In genomic region chr18:79467126-79467525, GRCh38 we compare ENCODE assay signal across 22 cellular contexts.
DNase-seq lines count a peak whose midpoint lies in the region; ATAC-seq and TF ChIP-seq lines count a peak whose summit lies in the region.
"Had no signal": no experiment of that assay in that cellular context is flagged by ENCODE, and none has a peak within 500 bp of the region (broad histone marks: within the 10 kb centered on the region; RNA-seq: fewer than 3 reads in every experiment).

No MANE protein-coding gene starts in this region.

- no peaks in the 10 kb centered on the region for H3K79me2 ChIP-seq in OCI-LY7 (ENCODE audit: insufficient read depth, low read depth, low read length)

- H4K20me1 ChIP-seq in OCI-LY7 (ENCODE audit: insufficient read depth, low read length): no peaks in the 10 kb centered on the region

- H3K9me3 Mint-ChIP-seq in stimulated activated naive CD8-positive, alpha-beta T cell treated with anti-CD3 and anti-CD28 coated beads, Interleukin-15, Interleukin-2, amounts not matched to agents 100 ng/mL and 50 ng/mL, for 24 hours: no peaks in the 10 kb centered on the region
- no peaks in the 10 kb centered on the region for H3K9me3 Mint-ChIP-seq in naive B cell
- H3K9me3 Mint-ChIP-seq: CD8-positive, alpha-beta memory T cell had no signal

- H3K4me1 ChIP-seq in OCI-LY7 (ENCODE audit: insufficient read depth, low read length, poor library complexity, severe bottlenecking): peaks cover 48% of the 10 kb centered on the region
- H3K4me1 ChIP-seq: BE2C had no signal

- no peaks in the 10 kb centered on the region for H3K9me3 ChIP-seq in OCI-LY7 (ENCODE audit: low read length)
- H3K9me3 ChIP-seq: BE2C had no signal

- H3K4me3 ChIP-seq in OCI-LY7 (ENCODE audit: low read depth, low read length, poor library complexity, severe bottlenecking): peak overlapping the region; percentile 23
- H3K4me3 ChIP-seq: SK-N-MC had no signal

- TF ChIP-seq CTCF in OCI-LY7 (conservative IDR thresholded peaks at IDR 0.05; ENCODE audit: low read length): no peak

- H3K4me1 Mint-ChIP-seq in stimulated activated naive CD8-positive, alpha-beta T cell treated with anti-CD3 and anti-CD28 coated beads, Interleukin-15, Interleukin-2, amounts not matched to agents 100 ng/mL and 50 ng/mL, for 24 hours (ENCODE audit: low read depth): peaks cover 14% of the 10 kb centered on the region
- peaks cover 31 to 57% (median 52%) of the 10 kb centered on the region in 3 donors for H3K4me1 Mint-ChIP-seq in naive B cell

- CTCF ChIA-PET in OCI-LY7 (lab: Charles Lee; ENCODE audit: unreplicated experiment): no interaction called here

- peak overlapping the region; percentile 71 for H3K4me2 ChIP-seq in OCI-LY7 (ENCODE audit: low read length)

- no peak overlapping the region for H3K4me3 Mint-ChIP-seq in stimulated activated naive CD8-positive, alpha-beta T cell treated with anti-CD3 and anti-CD28 coated beads, Interleukin-15, Interleukin-2, amounts not matched to agents 100 ng/mL and 50 ng/mL, for 24 hours
- H3K4me3 Mint-ChIP-seq in naive B cell: peak overlapping the region; percentile 85 to 97 (median 92)
- H3K4me3 Mint-ChIP-seq: CD8-positive, alpha-beta memory T cell; HFFc6 had no signal

- H3K27ac ChIP-seq in OCI-LY7 (ENCODE audit: low read depth, low read length, poor library complexity, severe bottlenecking): peak overlapping the region; percentile 96
- H3K27ac ChIP-seq: HL-60, SK-N-MC had no signal

- BruUV-seq in OCI-LY7 (replicated peaks; lab: Mats Ljungman, UMichigan): no TSS peak

- H3K36me3 ChIP-seq in OCI-LY7 (ENCODE audit: insufficient read depth, low read length): peaks cover 44% of the 10 kb centered on the region
- H3K36me3 ChIP-seq: BE2C had no signal

- H3K27me3 Mint-ChIP-seq in stimulated activated naive CD8-positive, alpha-beta T cell treated with anti-CD3 and anti-CD28 coated beads, Interleukin-15, Interleukin-2, amounts not matched to agents 100 ng/mL and 50 ng/mL, for 24 hours: no peaks in the 10 kb centered on the region
- no peaks in the 10 kb centered on the region for H3K27me3 Mint-ChIP-seq in naive B cell

- peaks cover 66% of the 10 kb centered on the region for H3K36me3 Mint-ChIP-seq in stimulated activated naive CD8-positive, alpha-beta T cell treated with anti-CD3 and anti-CD28 coated beads, Interleukin-15, Interleukin-2, amounts not matched to agents 100 ng/mL and 50 ng/mL, for 24 hours (ENCODE audit: low read depth)
- H3K36me3 Mint-ChIP-seq in naive B cell: peaks cover 0 to 6% of the 10 kb centered on the region in 2 donors

- no peak for ATAC-seq in stimulated activated naive CD8-positive, alpha-beta T cell treated with anti-CD3 and anti-CD28 coated beads, Interleukin-15, Interleukin-2, amounts not matched to agents 100 U/mL and 50 U/mL, for 24 hours
- ATAC-seq in naive B cell (ENCODE audit: low read depth in 2 of 2): no peak
- ATAC-seq in GM19452 (IDR thresholded peaks at IDR 0.05; ENCODE audit: unreplicated experiment): no peak

- intact Hi-C loops in OCI-LY7 (cut with micrococcal nuclease; ENCODE audit: unreplicated experiment): no loop called here

- no peaks in the 10 kb centered on the region for H3K9me2 ChIP-seq in OCI-LY7 (ENCODE audit: insufficient read depth, low read length)

- H2AFZ ChIP-seq in OCI-LY7 (ENCODE audit: low read length): no peak overlapping the region

- POLR2A ChIA-PET in OCI-LY7 (lab: Charles Lee): interaction anchor here (2.0 kb wide), 1 partner anchor 69 kb away, joined by 7 read pairs; no protein-coding TSS in a partner anchor

- no peak for DNase-seq in stimulated activated naive CD8-positive, alpha-beta T cell treated with anti-CD3 and anti-CD28 coated beads, Interleukin-15, Interleukin-2, amounts not matched to agents 100 U/mL and 50 U/mL, for 24 hours
- DNase-seq in OCI-LY7 (ENCODE audit: low spot score): no peak
- DNase-seq in naive B cell: no peak
- no peak for DNase-seq in AG08396 (ENCODE audit: low spot score)
- no peak for DNase-seq in DMS114 treated with DMSO at 0.1 percent for 48 hours (lab: John Stamatoyannopoulos, UW; ENCODE audit: unreplicated experiment)
- no peak for DNase-seq in effector CD8-positive, alpha-beta T cell (lab: John Stamatoyannopoulos, UW)
- DNase-seq: 8988T; BE2C; CD8-positive, alpha-beta memory T cell; DMS79 treated with DMSO at 0.1 percent for 48 hours; H7; HFFc6; IMR-90; NCI-H1105; NCI-H1694; NCI-H2081 treated with DMSO at 0.1 percent for 48 hours; OCI-M1; Right ventricle myocardium superior had no signal

- H3K27ac Mint-ChIP-seq in stimulated activated naive CD8-positive, alpha-beta T cell treated with anti-CD3 and anti-CD28 coated beads, Interleukin-15, Interleukin-2, amounts not matched to agents 100 ng/mL and 50 ng/mL, for 24 hours: peak overlapping the region; percentile 69
- H3K27ac Mint-ChIP-seq in naive B cell: peak overlapping the region; percentile 99 to 100 (median 100)
- H3K27ac Mint-ChIP-seq: HFFc6 had no signal
